In the genomic region with DNA sequence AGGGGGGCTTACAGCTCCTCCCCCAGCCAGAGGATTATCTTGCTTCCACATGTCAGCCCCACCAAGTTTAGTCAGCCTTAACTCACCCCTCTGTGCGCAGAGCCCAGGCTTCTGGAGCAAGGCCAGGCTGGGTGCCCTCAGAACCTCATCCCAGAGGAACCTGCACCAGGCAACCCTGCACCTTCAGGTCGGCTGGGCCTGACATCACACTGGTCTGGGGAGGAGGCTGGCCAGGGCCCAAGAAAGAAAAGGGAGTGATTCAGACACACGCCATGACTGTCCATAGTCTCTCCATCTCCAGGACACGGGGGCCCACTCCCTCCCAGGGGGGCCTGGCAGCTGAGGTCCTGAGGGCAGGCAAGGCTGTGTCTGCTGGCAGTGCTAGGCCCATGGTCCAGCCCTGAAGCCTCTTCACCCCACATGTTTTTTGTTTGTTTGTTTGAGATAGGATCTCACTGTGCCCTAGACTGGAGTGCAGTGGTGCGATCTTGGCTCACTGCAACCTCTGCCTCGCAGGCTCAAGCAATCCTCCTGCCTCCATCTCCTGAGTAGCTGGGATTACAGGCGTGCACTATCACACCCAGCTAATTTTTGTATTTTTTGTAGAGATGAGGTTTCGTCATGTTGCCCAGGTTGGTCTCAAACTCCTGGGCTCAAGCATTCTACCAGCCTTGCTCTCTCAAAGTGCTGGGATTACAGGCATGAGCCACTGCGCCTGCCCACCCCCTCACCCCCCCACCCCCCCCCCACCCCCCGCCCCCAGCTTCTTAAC, we compare ENCODE assay signal across 8 cellular contexts. TPM values are rescaled to one million over a fixed set of nuclear protein-coding genes. Genes with fewer than 3 reads are reported as not detected.
DNase-seq lines count a peak whose midpoint lies in the region; ATAC-seq, FAIRE-seq and TF ChIP-seq lines count a peak whose summit lies in the region.

No MANE protein-coding gene starts in this region.

- ATAC-seq in RWPE2 (ENCODE audit: low read depth), result peak; percentile 64
- no peak for ATAC-seq in pancreas
- no peak for ATAC-seq in GM18868 (IDR thresholded peaks at IDR 0.05; ENCODE audit: unreplicated experiment)

- H3K27me3 ChIP-seq in RWPE2 (ENCODE audit: insufficient read depth, poor library complexity, severe bottlenecking) (no peaks in the 10 kb centered on the region), pancreas (no peaks in the 10 kb centered on the region)

- peak; percentile 75 for DNase-seq in GM03348 (ENCODE audit: low spot score)
- peak; percentile 92 for DNase-seq in RWPE2 (ENCODE audit: low spot score)
- DNase-seq in erythroblast (lab: John Stamatoyannopoulos, UW), result peak; percentile 51 to 62
- peak in 3 of 6 donors; percentile 27 to 67 (median 46) for DNase-seq in pancreas
- no peak for DNase-seq in SK-N-DZ (ENCODE audit: low spot score)
- DNase-seq in putamen (ENCODE audit: low spot score), result no peak
- DNase-seq in midbrain (lab: John Stamatoyannopoulos, UW), result no peak

- 68 to 73% methylated on average over 8 to 10 of the region's 10 CpGs for WGBS in pancreas, 2 donors

- peak overlapping the region; percentile 98 for H3K27ac ChIP-seq in RWPE2 (ENCODE audit: poor library complexity, severe bottlenecking)
- H3K27ac ChIP-seq in pancreas, result peak overlapping the region in 3 of 4 donors; percentile 27 to 74 (median 64)

- intact Hi-C loops in pancreas (cut with DNase I), result no loop called here

- H3K36me3 ChIP-seq in RWPE2 (ENCODE audit: low read depth), result no peaks in the 10 kb centered on the region
- no peaks in the 10 kb centered on the region for H3K36me3 ChIP-seq in pancreas

- no peak for TF ChIP-seq POLR2A in erythroblast (IDR thresholded peaks at IDR 0.05; ENCODE audit: low read length)

- FAIRE-seq in pancreas (lab: Jason Lieb, UNC), result no peak

- H3K9me3 ChIP-seq in RWPE2 (ENCODE audit: severe bottlenecking) (no peaks in the 10 kb centered on the region), pancreas (no peaks in the 10 kb centered on the region)

- H3K4me1 ChIP-seq in RWPE2 (ENCODE audit: insufficient read depth, poor library complexity, severe bottlenecking) (peaks cover 24% of the 10 kb centered on the region), pancreas (peaks cover 4 to 24% (median 5%) of the 10 kb centered on the region in 3 donors)

- H3K4me3 ChIP-seq in RWPE2 (ENCODE audit: severe bottlenecking) (no peak overlapping the region), pancreas (no peak overlapping the region)

- TF ChIP-seq CTCF in RWPE2 (IDR thresholded peaks at IDR 0.05; ENCODE audit: poor library complexity, severe bottlenecking) (no peak), pancreas (IDR thresholded peaks at IDR 0.05) (no peak)

RNA-seq across cellular contexts. Expression of a gene that starts 11.1 kb away (rescaled TPM):
- total RNA-seq in pancreas, result 10 to 100 TPM; 21.0 to 29.5 (median 22.5) TPM
- 10 to 100 TPM; 72.8 to 91.2 TPM for polyA plus RNA-seq in pancreas
- polyA plus RNA-seq in SK-N-DZ (2014; cell fraction: cytosol; rRNA removed), result 9.0 and 13.8 TPM in 2 replicates
- 39.4 and 56.8 TPM in 2 replicates for polyA plus RNA-seq in SK-N-DZ (2014; cell fraction: nucleus; rRNA removed)

Comparison
In these comparisons a context has a peak if more than half of its experiments do, and no peak if none do; other contexts are left out.
1. DNase-seq: peak in GM03348 (single experiment), RWPE2 (single experiment) and erythroblast (2 of 2); none in SK-N-DZ (single experiment), putamen (single experiment) and midbrain (single experiment).